8 cellular contexts compared by ENCODE assay signal in genomic region chr17:14297161-14297851, GRCh38.
A peak's percentile ranks its signal among the peaks of the same experiment; 100 is the strongest.
DNase-seq lines count a peak whose midpoint lies in the region; ATAC-seq and TF ChIP-seq lines count a peak whose summit lies in the region.

No MANE protein-coding gene starts in this region.

- H3K27me3 ChIP-seq in iPS-18a (ENCODE audit: control insufficient read depth, insufficient read depth, low read length): peaks cover 71% of the 10 kb centered on the region

- CTCF ChIA-PET in activated naive CD4-positive, alpha-beta T cell treated with anti-CD3 and anti-CD28 coated beads, Interleukin-2, amount 10 ng/mL, durations not matched to agents 7 days and 5 days (lab: Charles Lee): interaction anchor here (1.3 to 2.1 kb wide), 5 partner anchors 21 to 630 kb away, joined by 3 to 6 read pairs (median 4); no protein-coding TSS in a partner anchor

- peak; percentile 37; the same call in 1 of the 2 replicates for TF ChIP-seq CTCF in AG10803 (conservative IDR thresholded peaks at IDR 0.05; ENCODE audit: low read length)

- peaks cover 2% of the 10 kb centered on the region for H3K36me3 Mint-ChIP-seq in activated naive CD4-positive, alpha-beta T cell treated with anti-CD3 and anti-CD28 coated beads, Interleukin-2, amount 10 ng/mL, durations not matched to agents 7 days and 5 days

- no peaks in the 10 kb centered on the region for H3K36me3 ChIP-seq in iPS-18a (ENCODE audit: control insufficient read depth, low read depth, low read length)

- peaks cover 20% of the 10 kb centered on the region for H3K4me1 ChIP-seq in iPS-18a (ENCODE audit: control insufficient read depth, low read depth, low read length)

- peak overlapping the region; percentile 66 for H3K4me3 Mint-ChIP-seq in activated naive CD4-positive, alpha-beta T cell treated with anti-CD3 and anti-CD28 coated beads, Interleukin-2, amount 10 ng/mL, durations not matched to agents 7 days and 5 days

- H3K27ac ChIP-seq in iPS-18a (ENCODE audit: low read length): no peak overlapping the region

- no peaks in the 10 kb centered on the region for H3K9me3 Mint-ChIP-seq in activated naive CD4-positive, alpha-beta T cell treated with anti-CD3 and anti-CD28 coated beads, Interleukin-2, amount 10 ng/mL, durations not matched to agents 7 days and 5 days

- H3K4me3 ChIP-seq in AG10803 (ENCODE audit: low read length) (peak overlapping the region; percentile 69), iPS-18a (ENCODE audit: low read length) (peak overlapping the region; percentile 40)

- H3K27me3 Mint-ChIP-seq in activated naive CD4-positive, alpha-beta T cell treated with anti-CD3 and anti-CD28 coated beads, Interleukin-2, amount 10 ng/mL, durations not matched to agents 7 days and 5 days: peaks cover 73% of the 10 kb centered on the region

- DNase-seq in AG10803 (ENCODE audit: low read depth) (peak; percentile 84), HuH-7.5 (ENCODE audit: low spot score) (peak; percentile 81), NCI-H2171 treated with DMSO at 0.1 percent for 48 hours (lab: John Stamatoyannopoulos, UW) (no peak), SHP77 treated with DMSO at 0.1 percent for 48 hours (lab: John Stamatoyannopoulos, UW) (no peak)
- peak; percentile 68 for DNase-seq in activated naive CD4-positive, alpha-beta T cell treated with anti-CD3 and anti-CD28 coated beads, Interleukin-2, amount 10 ng/mL, durations not matched to agents 7 days and 5 days
- peak; percentile 37 for DNase-seq in stimulated activated CD4-positive, alpha-beta T cell treated with anti-CD3 and anti-CD28 coated beads, Interleukin-1b, Interleukin-23, amount 100 ng/mL, for 48 hours

- H3K27ac Mint-ChIP-seq in activated naive CD4-positive, alpha-beta T cell treated with anti-CD3 and anti-CD28 coated beads, Interleukin-2, amount 10 ng/mL, durations not matched to agents 7 days and 5 days: no peak overlapping the region

- ATAC-seq in GM21423 (IDR thresholded peaks at IDR 0.05; ENCODE audit: unreplicated experiment): no peak

- H3K4me1 Mint-ChIP-seq in activated naive CD4-positive, alpha-beta T cell treated with anti-CD3 and anti-CD28 coated beads, Interleukin-2, amount 10 ng/mL, durations not matched to agents 7 days and 5 days: peaks cover 53% of the 10 kb centered on the region

- H3K9me3 ChIP-seq in iPS-18a (ENCODE audit: control insufficient read depth, low read depth, low read length): no peaks in the 10 kb centered on the region

- H3K9ac ChIP-seq in iPS-18a (ENCODE audit: low read length): no peak overlapping the region

Comparison
In these comparisons a context has a peak if more than half of its experiments do, and no peak if none do; other contexts are left out.
1. DNase-seq: peak in AG10803 (single experiment), HuH-7.5 (single experiment), activated naive CD4-positive, alpha-beta T cell treated with anti-CD3 and anti-CD28 coated beads, Interleukin-2, amount 10 ng/mL, durations not matched to agents 7 days and 5 days (single experiment) and stimulated activated CD4-positive, alpha-beta T cell treated with anti-CD3 and anti-CD28 coated beads, Interleukin-1b, Interleukin-23, amount 100 ng/mL, for 48 hours (single experiment); none in NCI-H2171 treated with DMSO at 0.1 percent for 48 hours (single experiment) and SHP77 treated with DMSO at 0.1 percent for 48 hours (single experiment).